ENCODE assay signal across 8 cellular contexts in the genomic region with DNA sequence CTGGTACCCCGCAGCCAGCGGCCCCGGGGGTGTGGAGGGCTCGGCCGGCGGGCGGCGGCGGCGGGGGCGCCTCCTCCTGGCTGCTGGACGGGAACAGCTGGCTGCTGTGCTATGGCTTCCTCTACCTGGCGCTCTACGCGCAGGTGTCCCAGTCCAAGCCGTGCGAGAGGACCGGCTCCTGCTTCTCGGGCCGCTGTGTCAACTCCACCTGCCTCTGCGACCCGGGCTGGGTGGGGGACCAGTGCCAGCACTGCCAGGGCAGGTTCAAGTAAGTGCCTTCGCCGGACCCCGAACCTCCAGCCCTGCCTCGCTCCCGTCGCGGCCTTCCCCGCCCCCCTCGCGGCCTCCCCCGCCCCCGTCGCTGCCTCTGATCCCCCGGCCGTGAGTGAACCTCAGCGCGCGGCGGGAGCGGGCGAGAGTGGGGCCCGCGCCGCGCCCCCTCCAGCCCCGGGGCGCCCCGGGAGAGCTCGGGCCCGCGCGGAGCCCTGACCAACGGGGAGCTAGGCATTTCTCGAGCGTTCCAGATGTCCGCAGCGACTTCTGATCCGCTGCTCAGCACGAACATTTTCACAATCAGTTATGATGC.
DNase-seq lines count a peak whose midpoint lies in the region; ATAC-seq and TF ChIP-seq lines count a peak whose summit lies in the region.

No MANE protein-coding gene starts in this region.

- H3K36me3 Mint-ChIP-seq in activated naive CD4-positive, alpha-beta T cell treated with anti-CD3 and anti-CD28 coated beads, Interleukin-2, amount 50 U/mL, for 24 hours = peaks cover 1% of the 10 kb centered on the region
- no peaks in the 10 kb centered on the region for H3K36me3 Mint-ChIP-seq in stimulated activated memory B cell treated with anti-CD40 and anti-IgM and Interleukin-4, amounts not matched to agents 10 μg/mL and 1 μg/mL and 100 μg/mL, for 72 hours

- H3K4me1 Mint-ChIP-seq in activated naive CD4-positive, alpha-beta T cell treated with anti-CD3 and anti-CD28 coated beads, Interleukin-2, amount 50 U/mL, for 24 hours = peaks cover 15% of the 10 kb centered on the region
- peaks cover 14% of the 10 kb centered on the region for H3K4me1 Mint-ChIP-seq in stimulated activated memory B cell treated with anti-CD40 and anti-IgM and Interleukin-4, amounts not matched to agents 10 μg/mL and 1 μg/mL and 100 μg/mL, for 72 hours

- H3K27me3 ChIP-seq in iPS-18a (ENCODE audit: control insufficient read depth, insufficient read depth, low read length) = peaks cover 29% of the 10 kb centered on the region

- peaks cover 51% of the 10 kb centered on the region for H3K27me3 Mint-ChIP-seq in activated naive CD4-positive, alpha-beta T cell treated with anti-CD3 and anti-CD28 coated beads, Interleukin-2, amount 50 U/mL, for 24 hours
- peaks cover 24% of the 10 kb centered on the region for H3K27me3 Mint-ChIP-seq in stimulated activated memory B cell treated with anti-CD40 and anti-IgM and Interleukin-4, amounts not matched to agents 10 μg/mL and 1 μg/mL and 100 μg/mL, for 72 hours

- H3K27ac Mint-ChIP-seq in activated naive CD4-positive, alpha-beta T cell treated with anti-CD3 and anti-CD28 coated beads, Interleukin-2, amount 50 U/mL, for 24 hours = no peak overlapping the region
- H3K27ac Mint-ChIP-seq in stimulated activated memory B cell treated with anti-CD40 and anti-IgM and Interleukin-4, amounts not matched to agents 10 μg/mL and 1 μg/mL and 100 μg/mL, for 72 hours = no peak overlapping the region

- peak overlapping the region; percentile 71 for H3K4me3 ChIP-seq in iPS-18a (ENCODE audit: low read length)

- DNase-seq in HK-2 (ENCODE audit: unreplicated experiment) (peak; percentile 57), hepatic stellate cell (ENCODE audit: low spot score) (no peak), SKM-1 treated with dmso at 0.1 percent for 144 hours (lab: John Stamatoyannopoulos, UW; ENCODE audit: unreplicated experiment) (no peak)

- 0 out of 3 replicates have a peak, but pooled peaks have one; percentile 21 for TF ChIP-seq CTCF in GM12872 (IDR thresholded peaks at IDR 0.05; ENCODE audit: insufficient read depth, low read depth, low read length)

- H3K9ac ChIP-seq in iPS-18a (ENCODE audit: low read length) = peak overlapping the region; percentile 17

- H3K27ac ChIP-seq in iPS-18a (ENCODE audit: low read length) = no peak overlapping the region

- no peaks in the 10 kb centered on the region for H3K9me3 ChIP-seq in iPS-18a (ENCODE audit: control insufficient read depth, low read depth, low read length)

- ATAC-seq in GM21423 (IDR thresholded peaks at IDR 0.05; ENCODE audit: unreplicated experiment) = peak; percentile 41
- ATAC-seq in stimulated activated memory B cell treated with anti-CD40 and anti-IgM and Interleukin-4, amounts not matched to agents 10 μg/mL and 1 μg/mL and 100 μg/mL, for 72 hours = peak; percentile 69

- H3K36me3 ChIP-seq in iPS-18a (ENCODE audit: control insufficient read depth, low read depth, low read length) = no peaks in the 10 kb centered on the region

- H3K9me3 Mint-ChIP-seq in activated naive CD4-positive, alpha-beta T cell treated with anti-CD3 and anti-CD28 coated beads, Interleukin-2, amount 50 U/mL, for 24 hours = no peaks in the 10 kb centered on the region
- no peaks in the 10 kb centered on the region for H3K9me3 Mint-ChIP-seq in stimulated activated memory B cell treated with anti-CD40 and anti-IgM and Interleukin-4, amounts not matched to agents 10 μg/mL and 1 μg/mL and 100 μg/mL, for 72 hours

- peaks cover 25% of the 10 kb centered on the region for H3K4me1 ChIP-seq in iPS-18a (ENCODE audit: control insufficient read depth, low read depth, low read length)

- H3K4me3 Mint-ChIP-seq in activated naive CD4-positive, alpha-beta T cell treated with anti-CD3 and anti-CD28 coated beads, Interleukin-2, amount 50 U/mL, for 24 hours = peak overlapping the region; percentile 36
- H3K4me3 Mint-ChIP-seq in stimulated activated memory B cell treated with anti-CD40 and anti-IgM and Interleukin-4, amounts not matched to agents 10 μg/mL and 1 μg/mL and 100 μg/mL, for 72 hours = peak overlapping the region; percentile 82
